Comparison of ENCODE assay signal across 18 cellular contexts in genomic region chr11:2411446-2412305, GRCh38. TPM values are rescaled to one million over a fixed set of nuclear protein-coding genes. Genes with fewer than 3 reads are reported as not detected.
DNase-seq lines count a peak whose midpoint lies in the region; FAIRE-seq and TF ChIP-seq lines count a peak whose summit lies in the region.
"Had no signal": no experiment of that assay in that cellular context is flagged by ENCODE, and none has a peak within 500 bp of the region (broad histone marks: within the 10 kb centered on the region; RNA-seq: fewer than 3 reads in every experiment).

No MANE protein-coding gene starts in this region.

- no peaks in the 10 kb centered on the region for H3K9me3 Mint-ChIP-seq in activated naive CD4-positive, alpha-beta T cell treated with anti-CD3 and anti-CD28 coated beads, Interleukin-2, amount 10 ng/mL, durations not matched to agents 7 days and 5 days
- H3K9me3 Mint-ChIP-seq in nephron progenitor cell, result no peaks in the 10 kb centered on the region
- H3K9me3 Mint-ChIP-seq: CD4-positive, alpha-beta T cell had no signal

- peaks cover 4% of the 10 kb centered on the region for H3K27me3 ChIP-seq in bronchial epithelial cell (ENCODE audit: control insufficient read depth, insufficient read depth, low read length)

- H3K27ac Mint-ChIP-seq in activated naive CD4-positive, alpha-beta T cell treated with anti-CD3 and anti-CD28 coated beads, Interleukin-2, amount 10 ng/mL, durations not matched to agents 7 days and 5 days, result peak overlapping the region; percentile 47
- H3K27ac Mint-ChIP-seq in nephron progenitor cell, result peak overlapping the region; percentile 97
- H3K27ac Mint-ChIP-seq: CD4-positive, alpha-beta T cell had no signal

- no peak for DNase-seq in activated naive CD4-positive, alpha-beta T cell treated with anti-CD3 and anti-CD28 coated beads, Interleukin-2, amount 10 ng/mL, durations not matched to agents 7 days and 5 days
- no peak for DNase-seq in activated naive CD4-positive, alpha-beta T cell treated with anti-CD3 and anti-CD28 coated beads, Interleukin-2, amount 50 U/mL, for 16 hours
- no peak for DNase-seq in bronchial epithelial cell (ENCODE audit: low read depth)
- no peak for DNase-seq in nephron progenitor cell
- no peak for DNase-seq in GM03348 (ENCODE audit: low spot score)
- DNase-seq in glomerular visceral epithelial cell (ENCODE audit: extremely low spot score), result no peak
- DNase-seq in NCI-H345 treated with DMSO at 0.1 percent for 48 hours (lab: John Stamatoyannopoulos, UW; ENCODE audit: unreplicated experiment), result no peak
- DNase-seq: AML-193; Caco-2; CD4-positive, alpha-beta T cell; GM23248 had no signal

- H3K4me3 Mint-ChIP-seq in activated naive CD4-positive, alpha-beta T cell treated with anti-CD3 and anti-CD28 coated beads, Interleukin-2, amount 10 ng/mL, durations not matched to agents 7 days and 5 days, result no peak overlapping the region
- peak overlapping the region; percentile 18 for H3K4me3 Mint-ChIP-seq in nephron progenitor cell
- H3K4me3 Mint-ChIP-seq: CD4-positive, alpha-beta T cell had no signal

- TF ChIP-seq CTCF in bronchial epithelial cell (IDR thresholded peaks at IDR 0.05; ENCODE audit: insufficient read depth, low read length, severe bottlenecking) (no peak), nephron progenitor cell (IDR thresholded peaks at IDR 0.05) (no peak)

- no peaks in the 10 kb centered on the region for H3K36me3 Mint-ChIP-seq in activated naive CD4-positive, alpha-beta T cell treated with anti-CD3 and anti-CD28 coated beads, Interleukin-2, amount 10 ng/mL, durations not matched to agents 7 days and 5 days
- no peaks in the 10 kb centered on the region for H3K36me3 Mint-ChIP-seq in nephron progenitor cell (ENCODE audit: low read depth)

- H3K4me1 Mint-ChIP-seq in activated naive CD4-positive, alpha-beta T cell treated with anti-CD3 and anti-CD28 coated beads, Interleukin-2, amount 10 ng/mL, durations not matched to agents 7 days and 5 days, result no peaks in the 10 kb centered on the region
- peaks cover 61% of the 10 kb centered on the region for H3K4me1 Mint-ChIP-seq in nephron progenitor cell

- H3K4me3 ChIP-seq in bronchial epithelial cell (ENCODE audit: low read depth, low read length), result no peak overlapping the region
- H3K4me3 ChIP-seq: A549, GM23248, HAP-1 had no signal

- H3K27me3 Mint-ChIP-seq in activated naive CD4-positive, alpha-beta T cell treated with anti-CD3 and anti-CD28 coated beads, Interleukin-2, amount 10 ng/mL, durations not matched to agents 7 days and 5 days, result no peaks in the 10 kb centered on the region
- H3K27me3 Mint-ChIP-seq in nephron progenitor cell (ENCODE audit: low read depth, poor library complexity), result peaks cover under 1% of the 10 kb centered on the region
- H3K27me3 Mint-ChIP-seq: CD4-positive, alpha-beta T cell had no signal

- FAIRE-seq in bronchial epithelial cell (lab: Jason Lieb, UNC), result peak; percentile 60
- FAIRE-seq: A549, D721Med, G401.6, GM12892, GM18507 had no signal

- CTCF ChIA-PET in activated naive CD4-positive, alpha-beta T cell treated with anti-CD3 and anti-CD28 coated beads, Interleukin-2, amount 10 ng/mL, durations not matched to agents 7 days and 5 days (lab: Charles Lee), result interaction anchor here (1.7 to 2.5 kb wide), 2 partner anchors 9 to 106 kb away, joined by 5 to 10 read pairs; no protein-coding TSS in a partner anchor

- no peaks in the 10 kb centered on the region for H3K36me3 ChIP-seq in bronchial epithelial cell (ENCODE audit: control insufficient read depth, insufficient read depth, low read length)
- H3K36me3 ChIP-seq: HAP-1 had no signal

RNA-seq across cellular contexts. Expression of gene TSSC4, which starts 11.1 kb away (rescaled TPM):
- total RNA-seq in bronchial epithelial cell, result 80.8 and 86.3 TPM in 2 replicates

RNA-seq across cellular contexts. Expression of gene TRPM5, which starts 32.6 kb away (rescaled TPM):
- not detected in 2 replicates for total RNA-seq in bronchial epithelial cell
- total RNA-seq: Caco-2, GM23248, H4 had no signal

RNA-seq across cellular contexts. Expression of gene KCNQ1, which starts 33.1 kb away (rescaled TPM):
- 1.0 and 1.6 TPM in 2 replicates for total RNA-seq in bronchial epithelial cell
- total RNA-seq: GM23248 had no signal

RNA-seq across cellular contexts. Expression of gene CD81, which starts 34.6 kb away (rescaled TPM):
- 133 and 219 TPM in 2 replicates for total RNA-seq in bronchial epithelial cell
